Comparison of ENCODE assay signal across 13 cellular contexts in the genomic region with DNA sequence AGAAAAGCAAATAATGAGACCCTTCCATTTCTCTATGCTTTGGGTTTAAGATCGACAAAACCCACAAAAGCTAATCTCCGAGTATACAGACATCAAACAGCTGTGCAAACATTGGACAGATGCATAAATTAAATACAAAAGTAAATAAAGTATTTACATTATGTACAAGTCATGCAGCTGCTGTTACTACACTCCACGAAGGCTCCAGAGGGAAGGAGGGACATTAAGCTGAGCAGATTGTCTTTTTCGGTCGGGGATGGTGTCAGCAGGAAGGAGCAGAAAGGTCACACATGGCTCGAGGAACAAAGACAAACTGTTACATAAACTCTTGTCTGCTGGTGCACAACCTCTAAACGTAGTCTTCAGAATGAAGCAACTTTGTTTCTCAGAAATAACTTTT.
DNase-seq lines count a peak whose midpoint lies in the region; ATAC-seq and TF ChIP-seq lines count a peak whose summit lies in the region.
"Had no signal": no experiment of that assay in that cellular context is flagged by ENCODE, and none has a peak within 500 bp of the region (broad histone marks: within the 10 kb centered on the region; RNA-seq: fewer than 3 reads in every experiment).

No MANE protein-coding gene starts in this region.

- H3K9me3 Mint-ChIP-seq in nephron progenitor cell (no peaks in the 10 kb centered on the region), type B pancreatic cell (no peaks in the 10 kb centered on the region)

- H3K27me3 Mint-ChIP-seq in nephron progenitor cell (ENCODE audit: low read depth, poor library complexity): no peaks in the 10 kb centered on the region
- H3K27me3 Mint-ChIP-seq in type B pancreatic cell: no peaks in the 10 kb centered on the region

- H3K4me1 Mint-ChIP-seq in nephron progenitor cell: peaks cover 82% of the 10 kb centered on the region
- peaks cover 63% of the 10 kb centered on the region for H3K4me1 Mint-ChIP-seq in type B pancreatic cell (ENCODE audit: unreplicated experiment)

- DNase-seq in DMS 273 (lab: John Stamatoyannopoulos, UW; ENCODE audit: unreplicated experiment): peak; percentile 59
- DNase-seq in DMS 273 treated with DMSO at 0.1 percent for 48 hours (lab: John Stamatoyannopoulos, UW): no peak
- peak; percentile 61 to 94 (median 73) for DNase-seq in NCI-H1417 (lab: John Stamatoyannopoulos, UW)
- peak; percentile 95 for DNase-seq in NCI-H748 (lab: John Stamatoyannopoulos, UW; ENCODE audit: unreplicated experiment)
- no peak for DNase-seq in nephron progenitor cell
- DNase-seq in activated CD4-positive, CD25-positive, alpha-beta regulatory T cell treated with anti-CD3 and anti-CD28 coated beads, Interleukin-2, amount 50 U/mL, for 72 hours: no peak
- no peak for DNase-seq in type B pancreatic cell (ENCODE audit: extremely low spot score, unreplicated experiment)
- DNase-seq: activated CD8-positive, alpha-beta memory T cell treated with anti-CD3 and anti-CD28 coated beads, Interleukin-2, amount 50 U/mL, for 4 hours; activated naive CD4-positive, alpha-beta T cell; foreskin melanocyte; stimulated activated CD8-positive, alpha-beta memory T cell treated with anti-CD3 and anti-CD28 coated beads, Interleukin-4, amount 100 ng/mL, for 48 hours; thyroid gland had no signal

- no peak for TF ChIP-seq CTCF in nephron progenitor cell (IDR thresholded peaks at IDR 0.05)
- TF ChIP-seq CTCF in type B pancreatic cell (conservative IDR thresholded peaks at IDR 0.05): no peak

- ATAC-seq in GM21717 (IDR thresholded peaks at IDR 0.05; ENCODE audit: unreplicated experiment): no peak

- peak overlapping the region; percentile 40 for H3K27ac Mint-ChIP-seq in nephron progenitor cell
- H3K27ac Mint-ChIP-seq in type B pancreatic cell: no peak overlapping the region

- no peaks in the 10 kb centered on the region for H3K36me3 Mint-ChIP-seq in nephron progenitor cell (ENCODE audit: low read depth)
- no peaks in the 10 kb centered on the region for H3K36me3 Mint-ChIP-seq in type B pancreatic cell

- peak overlapping the region; percentile 26 for H3K4me3 Mint-ChIP-seq in nephron progenitor cell
- no peak overlapping the region for H3K4me3 Mint-ChIP-seq in type B pancreatic cell

Comparison
In these comparisons a context has a peak if more than half of its experiments do, and no peak if none do; other contexts are left out.
1. DNase-seq: peak in DMS 273 (single experiment), NCI-H1417 (3 of 3) and NCI-H748 (single experiment); none in DMS 273 treated with DMSO at 0.1 percent for 48 hours (single experiment), nephron progenitor cell (single experiment), activated CD4-positive, CD25-positive, alpha-beta regulatory T cell treated with anti-CD3 and anti-CD28 coated beads, Interleukin-2, amount 50 U/mL, for 72 hours (single experiment) and type B pancreatic cell (single experiment).